Comparison of ENCODE assay signal across 9 cellular contexts in genomic region chr2:133530645-133531044, GRCh38. TPM values are rescaled to one million over a fixed set of nuclear protein-coding genes. Genes with fewer than 3 reads are reported as not detected.
"Had no signal": no experiment of that assay in that cellular context is flagged by ENCODE, and none has a peak within 500 bp of the region (broad histone marks: within the 10 kb centered on the region; RNA-seq: fewer than 3 reads in every experiment).

No MANE protein-coding gene starts in this region.

- H3K4me3 ChIP-seq: GM23248, HAP-1, K562 had no signal

- H3K9ac ChIP-seq: GM23248 had no signal

- FAIRE-seq: HepG2, K562 had no signal

- DNase-seq: GM23248, GOT3, H7, KG1 had no signal

- ATAC-seq: HCT116, HepG2, K562 had no signal

- H3K9me3 ChIP-seq: HAP-1 had no signal

- H3K27ac ChIP-seq: GM23248, HL-60 had no signal

- H2AFZ ChIP-seq: GM23248 had no signal

- H3K4me1 ChIP-seq: HAP-1 had no signal

- H3K36me3 ChIP-seq: HAP-1 had no signal

RNA-seq across cellular contexts. Expression of gene NCKAP5, which starts 37.6 kb away (rescaled TPM):
- total RNA-seq: HepG2, K562 had no signal
- polyA plus RNA-seq: K562 had no signal
